8 cellular contexts compared by ENCODE assay signal in the genomic region with DNA sequence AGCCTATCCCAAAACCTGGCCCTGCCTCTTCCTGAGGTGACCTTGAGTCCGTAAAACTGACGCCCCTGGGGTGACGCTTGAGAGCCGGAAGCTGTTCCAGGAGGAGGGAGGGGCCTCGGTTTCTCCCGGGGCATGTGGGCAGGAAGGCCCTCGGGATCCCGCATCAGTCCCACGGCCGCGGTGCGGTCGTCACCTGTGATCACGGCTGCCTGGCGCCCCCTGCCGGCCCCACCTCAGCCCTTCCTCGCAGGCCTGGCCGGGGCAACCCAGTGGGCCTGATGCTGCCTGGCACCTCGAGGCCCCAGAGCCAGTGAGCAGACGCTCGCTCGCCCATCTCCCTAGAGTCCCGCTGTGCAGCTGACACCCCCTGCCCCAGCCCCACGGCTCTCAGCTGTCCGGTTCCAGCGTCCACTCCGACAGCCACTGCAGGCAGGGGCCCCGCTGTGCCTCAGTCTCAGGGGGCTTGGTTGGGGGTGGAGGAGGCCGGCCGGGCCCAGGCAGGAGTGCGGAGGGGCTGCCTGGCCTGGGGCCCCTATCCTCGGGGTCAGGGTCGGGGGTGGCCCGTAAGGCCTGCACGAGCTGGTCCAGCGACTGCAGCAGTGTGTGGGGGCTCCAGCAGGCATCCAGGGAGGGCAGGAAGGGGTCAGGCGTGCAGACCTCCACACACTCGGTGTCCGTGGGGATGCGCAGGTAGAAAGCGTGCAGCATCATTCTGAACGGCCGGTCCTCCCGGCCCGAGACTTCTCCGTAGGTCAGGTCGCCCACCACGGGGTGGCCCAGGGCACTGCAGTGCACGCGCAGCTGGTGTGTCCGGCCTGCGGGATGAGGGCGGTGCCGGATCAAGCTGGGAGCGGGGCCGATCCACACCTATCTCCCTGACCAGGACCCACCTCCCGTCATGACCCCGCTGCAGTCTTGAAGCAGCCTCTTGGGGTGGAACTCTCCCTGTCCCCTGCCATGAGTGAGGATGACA. TPM values are rescaled to one million over a fixed set of nuclear protein-coding genes. Genes with fewer than 3 reads are reported as not detected.
DNase-seq lines count a peak whose midpoint lies in the region; ATAC-seq and TF ChIP-seq lines count a peak whose summit lies in the region.

No MANE protein-coding gene starts in this region.

- no peaks in the 10 kb centered on the region for H3K9me3 Mint-ChIP-seq in activated naive CD4-positive, alpha-beta T cell treated with anti-CD3 and anti-CD28 coated beads for 36 hours

- intact Hi-C loops in activated naive CD4-positive, alpha-beta T cell treated with anti-CD3 and anti-CD28 coated beads for 36 hours (cut with micrococcal nuclease): loop anchor here (1.0 kb wide), 1 partner anchor 75 kb away; no protein-coding TSS in a partner anchor
- intact Hi-C loops in head of caudate nucleus (cut with DNase I) (loop anchor here (5.0 kb wide), 1 partner anchor 74 kb away; no protein-coding TSS in a partner anchor), posterior vena cava (cut with DNase I) (loop anchor here (5.0 kb wide), 1 partner anchor 74 kb away; no protein-coding TSS in a partner anchor), uterus (cut with DNase I; ENCODE audit: low total_unique reads) (no loop called here)

- peak; percentile 53 to 69 (median 56) for TF ChIP-seq CTCF in uterus (IDR thresholded peaks at IDR 0.05)

- H3K9me3 ChIP-seq in uterus: no peaks in the 10 kb centered on the region

- CTCF ChIA-PET in activated naive CD4-positive, alpha-beta T cell treated with anti-CD3 and anti-CD28 coated beads for 36 hours (lab: Charles Lee): interaction anchor here (1.0 to 6.1 kb wide), 11 partner anchors 9 to 552 kb away, joined by 3 to 55 read pairs (median 6); partner anchors contain the start of gene CIAO3

- H3K4me1 Mint-ChIP-seq in activated naive CD4-positive, alpha-beta T cell treated with anti-CD3 and anti-CD28 coated beads for 36 hours (ENCODE audit: low read depth): peaks cover 10% of the 10 kb centered on the region

- H3K27me3 ChIP-seq in uterus: no peaks in the 10 kb centered on the region

- H3K36me3 ChIP-seq in uterus: no peaks in the 10 kb centered on the region

- TF ChIP-seq POLR2A in uterus (IDR thresholded peaks at IDR 0.05): peak in 1 of 2 donors; percentile 7

- peaks cover 0 to 14% of the 10 kb centered on the region in 2 donors for H3K4me1 ChIP-seq in uterus

- H3K27ac Mint-ChIP-seq in activated naive CD4-positive, alpha-beta T cell treated with anti-CD3 and anti-CD28 coated beads for 36 hours: no peak overlapping the region

- H3K4me3 Mint-ChIP-seq in activated naive CD4-positive, alpha-beta T cell treated with anti-CD3 and anti-CD28 coated beads for 36 hours: peak overlapping the region; percentile 83

- no peaks in the 10 kb centered on the region for H3K27me3 Mint-ChIP-seq in activated naive CD4-positive, alpha-beta T cell treated with anti-CD3 and anti-CD28 coated beads for 36 hours (ENCODE audit: low read depth)

- H3K4me3 ChIP-seq in uterus: no peak overlapping the region

- no peak for ATAC-seq in HG02870 (IDR thresholded peaks at IDR 0.05; ENCODE audit: unreplicated experiment)

- peaks cover 5% of the 10 kb centered on the region for H3K36me3 Mint-ChIP-seq in activated naive CD4-positive, alpha-beta T cell treated with anti-CD3 and anti-CD28 coated beads for 36 hours (ENCODE audit: low read depth)

- in situ Hi-C loops in SK-MEL-5 (cut with HindIII; ENCODE audit: low pct_unique_long_range_greater_than_20kb, low sequenced_read_pairs): no loop called here

- H3K27ac ChIP-seq in uterus: no peak overlapping the region

- peak; percentile 25 for DNase-seq in NCI-H2107 (lab: John Stamatoyannopoulos, UW)
- no peak for DNase-seq in NCI-H2107 treated with DMSO at 0.1 percent for 48 hours (lab: John Stamatoyannopoulos, UW; ENCODE audit: unreplicated experiment)
- DNase-seq in SK-MEL-5 (ENCODE audit: low read depth, low spot score): peak; percentile 67
- DNase-seq in activated naive CD4-positive, alpha-beta T cell treated with anti-CD3 and anti-CD28 coated beads for 36 hours: peak; percentile 79
- peak; percentile 47 to 89 (median 76) for DNase-seq in head of caudate nucleus
- peak; percentile 90 for DNase-seq in posterior vena cava (ENCODE audit: low spot score)
- peak; percentile 37 to 44 for DNase-seq in uterus

RNA-seq across cellular contexts. Expression of gene RPUSD1, which starts 2.3 kb away (rescaled TPM):
- total RNA-seq in SK-MEL-5 (2014; rRNA removed; shearing (Covaris generic)): 32.6 and 36.9 TPM in 2 replicates
- polyA plus RNA-seq in SK-MEL-5 (2015; cell fraction: cytosol; rRNA removed): 62.6 and 74.8 TPM in 2 replicates
- 104 and 117 TPM in 2 replicates for polyA plus RNA-seq in SK-MEL-5 (2015; cell fraction: nucleus; rRNA removed)
- 1 to 10 TPM; 6.8 to 7.2 TPM for total RNA-seq in activated naive CD4-positive, alpha-beta T cell treated with anti-CD3 and anti-CD28 coated beads for 36 hours
- total RNA-seq in posterior vena cava (10 to 100 TPM in 1 of 2 donors, 1 to 10 TPM in 1; 8.8 to 11.4 TPM), uterus (10 to 100 TPM in 3 of 4 donors, 1 to 10 TPM in 1; 5.9 to 80.0 (median 16.7) TPM)

RNA-seq across cellular contexts. Expression of gene CHTF18, which starts 2.6 kb away (rescaled TPM):
- total RNA-seq in SK-MEL-5 (2014; rRNA removed; shearing (Covaris generic)): 6.6 and 7.6 TPM in 2 replicates
- polyA plus RNA-seq in SK-MEL-5 (2015; cell fraction: cytosol; rRNA removed): 14.7 and 17.8 TPM in 2 replicates
- 270 and 302 TPM in 2 replicates for polyA plus RNA-seq in SK-MEL-5 (2015; cell fraction: nucleus; rRNA removed)
- total RNA-seq in activated naive CD4-positive, alpha-beta T cell treated with anti-CD3 and anti-CD28 coated beads for 36 hours: 100 to 1,000 TPM; 126 to 127 TPM
- total RNA-seq in posterior vena cava: 1 to 10 TPM; 7.7 TPM
- 100 to 1,000 TPM in 1 of 4 donors, 10 to 100 TPM in 2, under 1 TPM in 1; under 0.01 to 895 (median 31.1) TPM for total RNA-seq in uterus

RNA-seq across cellular contexts. Expression of gene GNG13, which starts 14.7 kb away (rescaled TPM):
- not detected in 2 replicates for total RNA-seq in SK-MEL-5 (2014; rRNA removed; shearing (Covaris generic))
- not detected in 2 replicates for polyA plus RNA-seq in SK-MEL-5 (2015; cell fraction: cytosol; rRNA removed)
- polyA plus RNA-seq in SK-MEL-5 (2015; cell fraction: nucleus; rRNA removed): not detected in 2 replicates
- not detected for total RNA-seq in activated naive CD4-positive, alpha-beta T cell treated with anti-CD3 and anti-CD28 coated beads for 36 hours
- total RNA-seq in posterior vena cava (not detected), uterus (not detected)

RNA-seq across cellular contexts. Expression of gene MSLN, which starts 25.3 kb away (rescaled TPM):
- total RNA-seq in SK-MEL-5 (2014; rRNA removed; shearing (Covaris generic)): not detected in 2 replicates
- polyA plus RNA-seq in SK-MEL-5 (2015; cell fraction: cytosol; rRNA removed): not detected in 2 replicates
- not detected in 2 replicates for polyA plus RNA-seq in SK-MEL-5 (2015; cell fraction: nucleus; rRNA removed)
- not detected for total RNA-seq in activated naive CD4-positive, alpha-beta T cell treated with anti-CD3 and anti-CD28 coated beads for 36 hours
- under 1 TPM; 0.29 to 0.37 TPM for total RNA-seq in posterior vena cava
- total RNA-seq in uterus: 10 to 100 TPM in 3 of 4 donors, 1 to 10 TPM in 1; 4.6 to 30.8 (median 15.7) TPM

RNA-seq across cellular contexts. Expression of gene CIAO3, which starts 45.1 kb away (rescaled TPM):
- total RNA-seq in SK-MEL-5 (2014; rRNA removed; shearing (Covaris generic)): 28.6 and 34.3 TPM in 2 replicates
- 25.7 and 32.3 TPM in 2 replicates for polyA plus RNA-seq in SK-MEL-5 (2015; cell fraction: cytosol; rRNA removed)
- polyA plus RNA-seq in SK-MEL-5 (2015; cell fraction: nucleus; rRNA removed): 99.7 and 116 TPM in 2 replicates
- 10 to 100 TPM; 32.7 to 34.3 TPM for total RNA-seq in activated naive CD4-positive, alpha-beta T cell treated with anti-CD3 and anti-CD28 coated beads for 36 hours
- total RNA-seq in posterior vena cava (10 to 100 TPM; 18.2 to 18.6 TPM), uterus (10 to 100 TPM; 14.1 to 43.3 (median 25.0) TPM)
